ENCODE assay signal across 1 cellular context in genomic region chr9:132077881-132078280, GRCh38.
TF ChIP-seq lines count a peak whose summit lies in the region.

No MANE protein-coding gene starts in this region.

TF ChIP-seq in HCT116, 20 proteins besides CTCF, POLR2A, EP300 and RAD21 (continued from another document):
- TF ChIP-seq SP1 (IDR thresholded peaks at IDR 0.05; ENCODE audit: low read depth) (no peak), CEBPB (IDR thresholded peaks at IDR 0.05; ENCODE audit: low read depth) (no peak), SRF (IDR thresholded peaks at IDR 0.05; ENCODE audit: low read depth) (no peak)
